ENCODE assay signal across 21 cellular contexts in the genomic region with DNA sequence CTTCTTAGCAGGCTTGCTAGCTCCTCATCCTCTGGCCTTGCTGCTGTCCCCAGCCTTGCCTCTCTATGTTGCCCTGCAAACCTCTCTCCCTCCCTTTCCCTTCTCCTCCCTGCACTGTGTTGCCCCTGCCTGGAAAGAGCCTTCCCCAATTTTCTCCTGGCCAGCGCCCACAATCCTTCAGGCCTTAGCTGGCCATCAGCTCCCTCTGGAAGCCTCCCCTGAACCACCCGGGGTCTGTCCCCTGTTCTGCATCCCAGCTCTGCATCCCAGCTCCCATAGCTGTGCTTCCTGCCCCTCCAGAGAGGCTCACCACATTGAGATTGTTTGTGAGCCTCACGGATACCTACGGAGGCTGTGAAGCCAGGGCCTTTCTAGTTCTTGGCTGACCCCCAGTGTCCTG. TPM values are rescaled to one million over a fixed set of nuclear protein-coding genes. Genes with fewer than 3 reads are reported as not detected.
"Had no signal": no experiment of that assay in that cellular context is flagged by ENCODE, and none has a peak within 500 bp of the region (broad histone marks: within the 10 kb centered on the region; RNA-seq: fewer than 3 reads in every experiment).

No MANE protein-coding gene starts in this region.

- H3K27ac ChIP-seq: RWPE1 had no signal

- H3K9me2 ChIP-seq: SK-N-SH had no signal

- H3K4me2 ChIP-seq: SK-N-SH had no signal

- ATAC-seq: HepG2, Panc1 had no signal

- DNase-seq: IMR-90, Karpas-422, KG1, MG63, NCI-H1092 treated with DMSO at 0.1 percent for 48 hours, NCI-H1436, NCI-H187, NCI-H2029, NCI-H2227 treated with DMSO at 0.1 percent for 48 hours, NCI-H524, NCI-H69, NCI-H774, SHP77, SK-N-SH, SW 1271 had no signal

- H3K9me3 ChIP-seq: MG63, SK-N-SH had no signal

- H3K9ac ChIP-seq: SK-N-SH had no signal

- H3K36me3 ChIP-seq: MG63 had no signal

- H3K4me3 ChIP-seq: MG63 had no signal

- H3K27me3 ChIP-seq: MG63 had no signal

RNA-seq across cellular contexts. Expression of a gene that starts 23.7 kb away (rescaled TPM):
- total RNA-seq: HepG2, HT1080, IMR-90, NCI-H460, SK-MEL-5 had no signal
- polyA plus RNA-seq: HepG2, IMR-90, SK-N-SH had no signal
